In the genomic region with DNA sequence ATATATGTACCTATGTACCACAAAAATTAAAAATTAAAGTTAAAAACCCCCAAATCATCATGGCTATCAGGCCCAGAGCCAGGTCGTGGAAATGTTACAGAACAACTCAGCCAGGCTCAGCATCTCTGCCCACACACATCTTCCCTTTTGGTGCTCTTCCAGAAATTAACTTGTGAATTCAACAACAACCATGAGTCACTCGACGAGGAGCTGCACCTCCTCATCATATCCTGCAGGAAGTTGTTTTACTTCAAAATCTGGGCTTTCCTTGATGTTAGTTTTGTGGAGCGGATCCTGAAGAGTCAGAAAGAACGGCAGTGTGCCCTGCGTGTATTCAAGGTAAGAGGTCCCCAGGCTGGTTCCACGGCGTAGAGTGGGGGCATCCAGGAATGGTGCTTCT, we compare ENCODE assay signal across 15 cellular contexts. TPM values are rescaled to one million over a fixed set of nuclear protein-coding genes. Genes with fewer than 3 reads are reported as not detected.
DNase-seq lines count a peak whose midpoint lies in the region; ATAC-seq and TF ChIP-seq lines count a peak whose summit lies in the region.
"Had no signal": no experiment of that assay in that cellular context is flagged by ENCODE, and none has a peak within 500 bp of the region (broad histone marks: within the 10 kb centered on the region; RNA-seq: fewer than 3 reads in every experiment).

No MANE protein-coding gene starts in this region.

- H2BK120ac ChIP-seq in neuronal stem cell (ENCODE audit: low read depth, low read length): no peak overlapping the region

- peak; percentile 80 for DNase-seq in Daoy (ENCODE audit: low read depth)
- DNase-seq in RPMI7951 (ENCODE audit: low read depth): peak; percentile 64
- no peak for DNase-seq in neuronal stem cell (ENCODE audit: low spot score)
- DNase-seq in sciatic nerve (ENCODE audit: low spot score): no peak
- DNase-seq in cortex of kidney (lab: John Stamatoyannopoulos, UW): no peak
- DNase-seq in NCI-H2196 (lab: John Stamatoyannopoulos, UW; ENCODE audit: unreplicated experiment): no peak
- DNase-seq in chondrocyte (ENCODE audit: low spot score): no peak
- DNase-seq: activated CD4-positive, alpha-beta T cell treated with anti-CD3 and anti-CD28 coated beads, Interleukin-2, amount 10 ng/mL, durations not matched to agents 7 days and 5 days; erythroblast; NCI-H2081; stimulated activated naive CD8-positive, alpha-beta T cell treated with anti-CD3 and anti-CD28 coated beads, Interleukin-15, amount 100 ng/mL, for 72 hours; T-helper 1 cell had no signal

- peak; percentile 77 for ATAC-seq in esophagus mucosa
- ATAC-seq in sciatic nerve: no peak
- ATAC-seq: stimulated activated naive CD8-positive, alpha-beta T cell treated with anti-CD3 and anti-CD28 coated beads, Interleukin-15, amount 100 ng/mL, for 72 hours had no signal

- no peak for TF ChIP-seq CTCF in chondrocyte (IDR thresholded peaks at IDR 0.05)

- no peak overlapping the region for H2AK5ac ChIP-seq in neuronal stem cell (ENCODE audit: low read depth, low read length)

- H3K79me1 ChIP-seq in neuronal stem cell (ENCODE audit: low read depth, low read length): no peaks in the 10 kb centered on the region

- H2BK12ac ChIP-seq in neuronal stem cell (ENCODE audit: low read length): no peak overlapping the region

- peaks cover 76% of the 10 kb centered on the region for H3K27me3 Mint-ChIP-seq in chondrocyte (ENCODE audit: low read depth)

- no peak overlapping the region for H3K14ac ChIP-seq in neuronal stem cell (ENCODE audit: low read length)

- no peak overlapping the region for H3K27ac ChIP-seq in neuronal stem cell (replicated peaks; ENCODE audit: low read length)
- H3K27ac ChIP-seq: KMS-11 had no signal

- no peak overlapping the region for H3K4me3 ChIP-seq in neuronal stem cell (ENCODE audit: low read length in 2 of 2)

- intact Hi-C loops in sciatic nerve (cut with DNase I): no loop called here

- H3K36me3 ChIP-seq in neuronal stem cell (replicated peaks in 1 of 2; ENCODE audit: control insufficient read depth in 2 of 2, insufficient read depth in 2 of 2, low read length in 2 of 2): no peaks in the 10 kb centered on the region

- no peak overlapping the region for H4K91ac ChIP-seq in neuronal stem cell (ENCODE audit: low read depth, low read length, poor library complexity)

- H2BK5ac ChIP-seq in neuronal stem cell (ENCODE audit: low read length): no peak overlapping the region

- H3K23ac ChIP-seq in neuronal stem cell (ENCODE audit: low read depth, low read length, poor library complexity): no peak overlapping the region

- H2BK15ac ChIP-seq in neuronal stem cell (ENCODE audit: low read length): no peak overlapping the region

- no peak overlapping the region for H3K9ac ChIP-seq in neuronal stem cell (ENCODE audit: low read depth, low read length, poor library complexity)
- H3K9ac ChIP-seq: KMS-11 had no signal

- H3K4me1 ChIP-seq in neuronal stem cell (ENCODE audit: control insufficient read depth in 2 of 2, insufficient read depth in 1 of 2, low read depth in 1 of 2, low read length in 2 of 2): no peaks in the 10 kb centered on the region

- H3K4ac ChIP-seq in neuronal stem cell (ENCODE audit: low read length): no peak overlapping the region

- no peak overlapping the region for H3K4me2 ChIP-seq in neuronal stem cell (ENCODE audit: insufficient read depth, low read length, poor library complexity, severe bottlenecking)
- H3K4me2 ChIP-seq: KMS-11 had no signal

- H3K4me1 Mint-ChIP-seq in chondrocyte (ENCODE audit: low read depth): peaks cover 4% of the 10 kb centered on the region
- H3K4me1 Mint-ChIP-seq: activated CD4-positive, alpha-beta T cell treated with anti-CD3 and anti-CD28 coated beads, Interleukin-2, amount 10 ng/mL, durations not matched to agents 7 days and 5 days; stimulated activated naive CD8-positive, alpha-beta T cell treated with anti-CD3 and anti-CD28 coated beads, Interleukin-15, amount 100 ng/mL, for 72 hours had no signal

- H3K36me3 Mint-ChIP-seq in chondrocyte (ENCODE audit: low read depth): no peaks in the 10 kb centered on the region
- H3K36me3 Mint-ChIP-seq: CD14-positive monocyte had no signal

- peaks cover 0 to 9% of the 10 kb centered on the region in 2 donors for H3K9me3 ChIP-seq in neuronal stem cell (replicated peaks in 1 of 2; ENCODE audit: control insufficient read depth in 2 of 2, insufficient read depth in 1 of 2, low read depth in 1 of 2, low read length in 2 of 2)

- H4K8ac ChIP-seq in neuronal stem cell (ENCODE audit: low read depth, low read length): no peak overlapping the region

- WGBS in neuronal stem cell (ENCODE audit: extremely low coverage in 2 of 2, insufficient read length in 2 of 2, insufficient replicate concordance in 1 of 2), 2 donors: no CpG with 5 or more reads among the region's 8 CpGs

- peaks cover 0 to 3% (median 0%) of the 10 kb centered on the region in 3 experiments for H3K27me3 ChIP-seq in neuronal stem cell (ENCODE audit: control insufficient read depth in 3 of 3, insufficient read depth in 3 of 3, low read depth in 1 of 3, low read length in 3 of 3)

- H3K27ac Mint-ChIP-seq in chondrocyte (ENCODE audit: unreplicated experiment): no peak overlapping the region
- H3K27ac Mint-ChIP-seq: activated CD4-positive, alpha-beta T cell treated with anti-CD3 and anti-CD28 coated beads, Interleukin-2, amount 10 ng/mL, durations not matched to agents 7 days and 5 days; CD14-positive monocyte; stimulated activated naive CD8-positive, alpha-beta T cell treated with anti-CD3 and anti-CD28 coated beads, Interleukin-15, amount 100 ng/mL, for 72 hours had no signal

- peaks cover 5% of the 10 kb centered on the region for H3K9me3 Mint-ChIP-seq in chondrocyte (ENCODE audit: low read depth)

- no peak overlapping the region for H3K4me3 Mint-ChIP-seq in chondrocyte (ENCODE audit: unreplicated experiment)
- H3K4me3 Mint-ChIP-seq: activated CD4-positive, alpha-beta T cell treated with anti-CD3 and anti-CD28 coated beads, Interleukin-2, amount 10 ng/mL, durations not matched to agents 7 days and 5 days; stimulated activated naive CD8-positive, alpha-beta T cell treated with anti-CD3 and anti-CD28 coated beads, Interleukin-15, amount 100 ng/mL, for 72 hours had no signal

- H2AFZ ChIP-seq in neuronal stem cell (ENCODE audit: low read length): peak overlapping the region; percentile 42

- H3K18ac ChIP-seq in neuronal stem cell (ENCODE audit: low read length): no peak overlapping the region

RNA-seq across cellular contexts. Expression of gene FBXO39, which starts 10.6 kb away (rescaled TPM):
- total RNA-seq in Daoy (2014; rRNA removed; shearing (Covaris generic)): 0.12 and 3.0 TPM in 2 replicates
- total RNA-seq in RPMI7951 (2014; rRNA removed; shearing (Covaris generic)): not detected in 2 replicates
- total RNA-seq in esophagus mucosa (0.68 TPM), sciatic nerve (0.98 TPM), chondrocyte (not detected in 3 replicates)
- polyA plus RNA-seq in neuronal stem cell (2013, experiment 1 of 2): not detected
- not detected for polyA plus RNA-seq in neuronal stem cell (2013, experiment 2 of 2)
- polyA plus RNA-seq: CD14-positive monocyte had no signal

RNA-seq across cellular contexts. Expression of gene XAF1, which starts 30.8 kb away (rescaled TPM):
- 7.5 and 13.7 TPM in 2 replicates for total RNA-seq in Daoy (2014; rRNA removed; shearing (Covaris generic))
- 18.0 and 28.1 TPM in 2 replicates for total RNA-seq in RPMI7951 (2014; rRNA removed; shearing (Covaris generic))
- 13.0 TPM for total RNA-seq in esophagus mucosa
- polyA plus RNA-seq in neuronal stem cell (2013, experiment 1 of 2): 0.01 TPM
- 0.01 TPM for polyA plus RNA-seq in neuronal stem cell (2013, experiment 2 of 2)
- 67.4 TPM for total RNA-seq in sciatic nerve
- total RNA-seq in chondrocyte: 0.36 to 0.40 TPM in 2 of 3 replicates, not detected in the other

RNA-seq across cellular contexts. Expression of gene TEKT1, which starts 44.9 kb away (rescaled TPM):
- total RNA-seq in Daoy (2014; rRNA removed; shearing (Covaris generic)): not detected in 2 replicates
- not detected in 2 replicates for total RNA-seq in RPMI7951 (2014; rRNA removed; shearing (Covaris generic))
- not detected for total RNA-seq in esophagus mucosa
- polyA plus RNA-seq in neuronal stem cell (2013, experiment 1 of 2): 0.31 TPM
- 0.11 TPM for polyA plus RNA-seq in neuronal stem cell (2013, experiment 2 of 2)
- 0.89 TPM for total RNA-seq in sciatic nerve
- not detected in 3 replicates for total RNA-seq in chondrocyte
- total RNA-seq: activated CD4-positive, alpha-beta T cell treated with anti-CD3 and anti-CD28 coated beads, Interleukin-2, amount 10 ng/mL, durations not matched to agents 7 days and 5 days had no signal
- polyA plus RNA-seq: CD14-positive monocyte had no signal

Comparison
In these comparisons a context has a peak if more than half of its experiments do, and no peak if none do; other contexts are left out.
1. DNase-seq: peak in Daoy (single experiment) and RPMI7951 (single experiment); none in neuronal stem cell (single experiment), sciatic nerve (single experiment), cortex of kidney (single experiment), NCI-H2196 (single experiment) and chondrocyte (single experiment).